In the genomic region with DNA sequence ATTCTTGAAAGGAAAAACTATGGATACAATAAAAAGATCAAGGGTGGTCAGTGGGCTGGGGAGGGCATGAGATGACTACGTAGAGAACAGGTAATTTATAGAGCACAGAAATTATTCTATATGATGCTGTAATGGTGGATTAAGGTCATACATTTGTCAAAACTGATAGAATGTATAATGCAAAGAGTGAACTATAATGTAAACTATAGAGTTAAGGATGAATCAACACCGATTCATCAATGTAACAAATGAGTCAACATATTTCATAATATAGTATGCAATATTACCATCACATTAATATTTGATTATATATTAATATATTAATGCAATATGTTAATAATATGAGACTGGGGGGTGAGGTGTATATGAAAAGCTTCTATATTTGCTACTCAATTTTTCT, we compare ENCODE assay signal across 28 cellular contexts.
"Had no signal": no experiment of that assay in that cellular context is flagged by ENCODE, and none has a peak within 500 bp of the region (broad histone marks: within the 10 kb centered on the region; RNA-seq: fewer than 3 reads in every experiment).

No MANE protein-coding gene starts in this region.

- H3K9me3 ChIP-seq: colonic mucosa, esophagus muscularis mucosa, gastrocnemius medialis, heart left ventricle had no signal

- ATAC-seq: activated T-cell treated with anti-CD3 and anti-CD28 coated beads, Interleukin-2, amount 50 U/mL, for 72 hours; foreskin keratinocyte; gastrocnemius medialis; heart left ventricle; T-helper 17 cell had no signal

- H3K4me3 ChIP-seq: colonic mucosa, esophagus muscularis mucosa, gastrocnemius medialis, heart left ventricle had no signal

- H3K27ac ChIP-seq: brain microvascular endothelial cell, colonic mucosa, esophagus muscularis mucosa, foreskin keratinocyte, gastrocnemius medialis, heart left ventricle had no signal

- DNase-seq: activated CD4-positive, alpha-beta memory T cell treated with anti-CD3 and anti-CD28 coated beads, Interleukin-2, amount 10 ng/mL, durations not matched to agents 7 days and 5 days; activated CD4-positive, alpha-beta T cell treated with anti-CD3 and anti-CD28 coated beads for 1 hour; activated CD4-positive, alpha-beta T cell treated with anti-CD3 and anti-CD28 coated beads for 4 hours; activated CD4-positive, alpha-beta T cell treated with anti-CD3 and anti-CD28 coated beads, Interleukin-2, amount 10 ng/mL, durations not matched to agents 7 days and 5 days; activated CD4-positive, alpha-beta T cell treated with anti-CD3 and anti-CD28 coated beads, Interleukin-2, amount 50 U/mL, for 4 hours; activated CD8-positive, alpha-beta memory T cell treated with anti-CD3 and anti-CD28 coated beads, Interleukin-2, amount 50 U/mL, for 48 hours; activated gamma-delta T cell; activated naive CD4-positive, alpha-beta T cell; activated naive CD4-positive, alpha-beta T cell treated with anti-CD3 and anti-CD28 coated beads, Interleukin-2, amount 50 U/mL, for 16 hours; activated T-cell treated with anti-CD3 and anti-CD28 coated beads for 4 hours; activated T-cell treated with anti-CD3 and anti-CD28 coated beads, Interleukin-2, amount 50 U/mL, for 24 hours; activated T-cell treated with anti-CD3 and anti-CD28 coated beads, Interleukin-2, amount 50 U/mL, for 72 hours; amniotic stem cell; anterior cingulate cortex; brain microvascular endothelial cell; caudate nucleus; colonic mucosa; effector CD8-positive, alpha-beta T cell; endodermal cell; erythroblast; foreskin keratinocyte; gastrocnemius medialis; glutamatergic neuron; heart left ventricle; T-helper 1 cell; T-helper 17 cell; T1000 had no signal

- H3K36me3 ChIP-seq: brain microvascular endothelial cell, colonic mucosa, esophagus muscularis mucosa, gastrocnemius medialis, heart left ventricle had no signal

- H3K27me3 ChIP-seq: brain microvascular endothelial cell, colonic mucosa, esophagus muscularis mucosa, foreskin keratinocyte, gastrocnemius medialis, heart left ventricle had no signal

- H3K4me1 ChIP-seq: colonic mucosa, esophagus muscularis mucosa, foreskin keratinocyte, gastrocnemius medialis, heart left ventricle had no signal
